ENCODE assay signal across 29 cellular contexts in genomic region chr1:187655163-187655562, GRCh38.
DNase-seq lines count a peak whose midpoint lies in the region; ATAC-seq, FAIRE-seq and TF ChIP-seq lines count a peak whose summit lies in the region.
"Had no signal": no experiment of that assay in that cellular context is flagged by ENCODE, and none has a peak within 500 bp of the region (broad histone marks: within the 10 kb centered on the region; RNA-seq: fewer than 3 reads in every experiment).

No MANE protein-coding gene starts in this region.

- no peak for FAIRE-seq in astrocyte (lab: Jason Lieb, UNC)
- FAIRE-seq: A204.1, colon, H1 had no signal

- DNase-seq in A172 (ENCODE audit: low spot score), result peak; percentile 23
- peak; percentile 70 for DNase-seq in LHCN-M2 (ENCODE audit: low read depth)
- peak; percentile 66 for DNase-seq in astrocyte (ENCODE audit: low read depth)
- DNase-seq in fibroblast of pulmonary artery (ENCODE audit: low read depth), result peak; percentile 49
- no peak for DNase-seq in aorta
- no peak for DNase-seq in NCI-H446 treated with DMSO at 0.1 percent for 48 hours (lab: John Stamatoyannopoulos, UW)
- DNase-seq in RPMI8226, result no peak
- DNase-seq in psoas muscle, result no peak
- DNase-seq: activated CD4-positive, alpha-beta T cell treated with anti-CD3 and anti-CD28 coated beads for 36 hours; activated CD8-positive, alpha-beta memory T cell treated with anti-CD3 and anti-CD28 coated beads for 24 hours; activated naive CD4-positive, alpha-beta T cell treated with anti-CD3 and anti-CD28 coated beads, Interleukin-2, amount 10 ng/mL, durations not matched to agents 7 days and 5 days; activated T-cell treated with anti-CD3 and anti-CD28 coated beads, Interleukin-2, amount 50 U/mL, for 24 hours; Caco-2; effector memory CD8-positive, alpha-beta T cell; heart right ventricle; KG1; left lung; MV-4-11; NCI-H2171; ovary; right lobe of liver; SHP77; stimulated activated CD8-positive, alpha-beta memory T cell treated with anti-CD3 and anti-CD28 coated beads, Interleukin-4, amount 100 ng/mL, for 48 hours; T-helper 1 cell had no signal

- H3K79me2 ChIP-seq in astrocyte (ENCODE audit: insufficient read depth, low read length), result no peaks in the 10 kb centered on the region

- H3K27ac Mint-ChIP-seq in astrocyte (ENCODE audit: unreplicated experiment), result no peak overlapping the region
- H3K27ac Mint-ChIP-seq: activated CD4-positive, alpha-beta T cell treated with anti-CD3 and anti-CD28 coated beads for 36 hours; activated naive CD4-positive, alpha-beta T cell treated with anti-CD3 and anti-CD28 coated beads, Interleukin-2, amount 10 ng/mL, durations not matched to agents 7 days and 5 days; activated T-cell treated with anti-CD3 and anti-CD28 coated beads, Interleukin-2, amount 50 U/mL, for 24 hours; effector memory CD8-positive, alpha-beta T cell; mesothelial cell of epicardium; natural killer cell treated with Interleukin-12 subunit alpha and Interleukin-12 subunit beta and Interleukin-15 and Interleukin-18, amount 100 ng/mL, for 72 hours had no signal

- no peaks in the 10 kb centered on the region for H4K20me1 ChIP-seq in astrocyte (ENCODE audit: insufficient read depth, low read length)

- no peak overlapping the region for H3K4me3 Mint-ChIP-seq in astrocyte (ENCODE audit: unreplicated experiment)
- H3K4me3 Mint-ChIP-seq: activated CD4-positive, alpha-beta T cell treated with anti-CD3 and anti-CD28 coated beads for 36 hours; activated naive CD4-positive, alpha-beta T cell treated with anti-CD3 and anti-CD28 coated beads, Interleukin-2, amount 10 ng/mL, durations not matched to agents 7 days and 5 days; activated T-cell treated with anti-CD3 and anti-CD28 coated beads, Interleukin-2, amount 50 U/mL, for 24 hours; effector memory CD8-positive, alpha-beta T cell; mesothelial cell of epicardium; natural killer cell treated with Interleukin-12 subunit alpha and Interleukin-12 subunit beta and Interleukin-15 and Interleukin-18, amount 100 ng/mL, for 72 hours had no signal

- no peak overlapping the region for H2AFZ ChIP-seq in astrocyte (ENCODE audit: low read depth, low read length)

- no peaks in the 10 kb centered on the region for H3K36me3 Mint-ChIP-seq in astrocyte (ENCODE audit: low read depth, unreplicated experiment)
- H3K36me3 Mint-ChIP-seq: activated naive CD4-positive, alpha-beta T cell treated with anti-CD3 and anti-CD28 coated beads, Interleukin-2, amount 10 ng/mL, durations not matched to agents 7 days and 5 days; mesothelial cell of epicardium had no signal

- H3K9me3 ChIP-seq in astrocyte (ENCODE audit: insufficient read depth, low read depth, low read length) (no peaks in the 10 kb centered on the region), aorta (ENCODE audit: control insufficient read depth, low read length) (no peaks in the 10 kb centered on the region), psoas muscle (no peaks in the 10 kb centered on the region)
- H3K9me3 ChIP-seq: Caco-2, heart right ventricle, left lung, ovary, right lobe of liver had no signal

- H3K4me1 ChIP-seq in astrocyte (ENCODE audit: insufficient read depth, low read length) (no peaks in the 10 kb centered on the region), aorta (ENCODE audit: control insufficient read depth in 1 of 2, insufficient read depth in 2 of 2, low read length in 2 of 2) (no peaks in the 10 kb centered on the region), psoas muscle (no peaks in the 10 kb centered on the region)
- H3K4me1 ChIP-seq: Caco-2, heart right ventricle, left lung, right lobe of liver had no signal

- ATAC-seq in aorta (ENCODE audit: low FRiP score) (no peak), psoas muscle (no peak)
- ATAC-seq: activated CD4-positive, alpha-beta T cell treated with anti-CD3 and anti-CD28 coated beads for 36 hours; effector memory CD8-positive, alpha-beta T cell; heart right ventricle; left lung; natural killer cell treated with Interleukin-12 subunit alpha and Interleukin-12 subunit beta and Interleukin-15 and Interleukin-18, amount 100 ng/mL, for 72 hours; right lobe of liver had no signal

- H3K27me3 Mint-ChIP-seq in astrocyte (ENCODE audit: low read depth, unreplicated experiment), result no peaks in the 10 kb centered on the region
- H3K27me3 Mint-ChIP-seq: activated CD4-positive, alpha-beta T cell treated with anti-CD3 and anti-CD28 coated beads for 36 hours; activated naive CD4-positive, alpha-beta T cell treated with anti-CD3 and anti-CD28 coated beads, Interleukin-2, amount 10 ng/mL, durations not matched to agents 7 days and 5 days; activated T-cell treated with anti-CD3 and anti-CD28 coated beads, Interleukin-2, amount 50 U/mL, for 24 hours; effector memory CD8-positive, alpha-beta T cell; natural killer cell treated with Interleukin-12 subunit alpha and Interleukin-12 subunit beta and Interleukin-15 and Interleukin-18, amount 100 ng/mL, for 72 hours had no signal

- intact Hi-C loops in aorta (cut with DNase I) (no loop called here), psoas muscle (cut with DNase I) (no loop called here)

- H3K4me2 ChIP-seq in astrocyte (ENCODE audit: low read length), result peak overlapping the region; percentile 14

- H3K4me3 ChIP-seq in astrocyte (ENCODE audit: insufficient read depth, low read depth, low read length) (no peak overlapping the region), fibroblast of pulmonary artery (replicated peaks; ENCODE audit: low read depth, low read length) (no peak overlapping the region), aorta (ENCODE audit: low read length in 2 of 2) (no peak overlapping the region), psoas muscle (no peak overlapping the region)
- H3K4me3 ChIP-seq: heart right ventricle, left lung, ovary, right lobe of liver had no signal

- H3K9me3 Mint-ChIP-seq in astrocyte (ENCODE audit: unreplicated experiment), result peaks cover under 1% of the 10 kb centered on the region
- H3K9me3 Mint-ChIP-seq: activated naive CD4-positive, alpha-beta T cell treated with anti-CD3 and anti-CD28 coated beads, Interleukin-2, amount 10 ng/mL, durations not matched to agents 7 days and 5 days; activated T-cell treated with anti-CD3 and anti-CD28 coated beads, Interleukin-2, amount 50 U/mL, for 24 hours had no signal

- H3K27ac ChIP-seq in astrocyte (ENCODE audit: low read depth, low read length) (peak overlapping the region; percentile 33), aorta (ENCODE audit: low read depth in 1 of 2, low read length in 2 of 2) (no peak overlapping the region), psoas muscle (no peak overlapping the region)
- H3K27ac ChIP-seq: heart right ventricle, left lung, ovary, right lobe of liver had no signal

- peaks cover 5% of the 10 kb centered on the region for H3K4me1 Mint-ChIP-seq in astrocyte (ENCODE audit: low read depth, unreplicated experiment)
- H3K4me1 Mint-ChIP-seq: activated CD4-positive, alpha-beta T cell treated with anti-CD3 and anti-CD28 coated beads for 36 hours; activated naive CD4-positive, alpha-beta T cell treated with anti-CD3 and anti-CD28 coated beads, Interleukin-2, amount 10 ng/mL, durations not matched to agents 7 days and 5 days had no signal

- H3K27me3 ChIP-seq in astrocyte (ENCODE audit: insufficient read depth, low read length), result no peaks in the 10 kb centered on the region
- H3K27me3 ChIP-seq in aorta (ENCODE audit: control insufficient read depth in 1 of 2, insufficient read depth in 2 of 2, low read length in 1 of 2), result no peaks in the 10 kb centered on the region
- H3K27me3 ChIP-seq in psoas muscle (ENCODE audit: insufficient read depth in 3 of 3, low read length in 2 of 3), result no peaks in the 10 kb centered on the region
- H3K27me3 ChIP-seq: heart right ventricle, left lung, ovary, right lobe of liver had no signal

- no peak overlapping the region for H3K9ac ChIP-seq in astrocyte (ENCODE audit: low read length)

- TF ChIP-seq CTCF in astrocyte (IDR thresholded peaks at IDR 0.05; ENCODE audit: insufficient read depth, low read depth, low read length), result no peak
- no peak for TF ChIP-seq CTCF in fibroblast of pulmonary artery (IDR thresholded peaks at IDR 0.05; ENCODE audit: low read length, missing control alignments)
- TF ChIP-seq CTCF in psoas muscle (IDR thresholded peaks at IDR 0.05), result no peak

- no peaks in the 10 kb centered on the region for H3K36me3 ChIP-seq in astrocyte (ENCODE audit: insufficient read depth, low read length)
- no peaks in the 10 kb centered on the region for H3K36me3 ChIP-seq in aorta (ENCODE audit: control insufficient read depth in 1 of 2, insufficient read depth in 2 of 2, low read length in 1 of 2)
- no peaks in the 10 kb centered on the region for H3K36me3 ChIP-seq in psoas muscle (ENCODE audit: insufficient read depth in 1 of 2, low read depth in 1 of 2)
- H3K36me3 ChIP-seq: heart right ventricle, left lung, ovary, right lobe of liver had no signal

Comparison
In these comparisons a context has a peak if more than half of its experiments do, and no peak if none do; other contexts are left out.
1. DNase-seq: peak in A172 (single experiment), LHCN-M2 (single experiment), astrocyte (single experiment) and fibroblast of pulmonary artery (single experiment); none in aorta (0 of 2), NCI-H446 treated with DMSO at 0.1 percent for 48 hours (single experiment), RPMI8226 (single experiment) and psoas muscle (0 of 2).